In genomic region chr9:133421615-133422542, GRCh38 we compare ENCODE assay signal across 8 cellular contexts. TPM values are rescaled to one million over a fixed set of nuclear protein-coding genes. Genes with fewer than 3 reads are reported as not detected.
DNase-seq lines count a peak whose midpoint lies in the region; ATAC-seq and TF ChIP-seq lines count a peak whose summit lies in the region.

Gene ADAMTS13, plus strand, starts transcription at chr9:133422367. Its CDS starts 77 bp downstream, at chr9:133422444.

- H3K4me3 Mint-ChIP-seq in progenitor cell of endocrine pancreas (ENCODE audit: low read depth): no peak within 1 kb of the TSS

- H3K27ac Mint-ChIP-seq in progenitor cell of endocrine pancreas: peak within 1 kb of the TSS; percentile 82

- in situ Hi-C loops in astrocyte of the spinal cord (cut with HindIII; ENCODE audit: low sequenced_read_pairs): no loop called here

- peaks cover 2% of the 10 kb centered on the region for H3K36me3 Mint-ChIP-seq in progenitor cell of endocrine pancreas (ENCODE audit: insufficient read depth)

- ATAC-seq in HG03378 (IDR thresholded peaks at IDR 0.05; ENCODE audit: unreplicated experiment): peak; percentile 40

- no peaks in the 10 kb centered on the region for H3K27me3 Mint-ChIP-seq in progenitor cell of endocrine pancreas

- H3K9me3 Mint-ChIP-seq in progenitor cell of endocrine pancreas (ENCODE audit: low read depth): no peaks in the 10 kb centered on the region

- peak; percentile 47 for TF ChIP-seq CTCF in GM12872 (IDR thresholded peaks at IDR 0.05; ENCODE audit: insufficient read depth, low read depth, low read length)
- TF ChIP-seq CTCF in astrocyte of the spinal cord (IDR thresholded peaks at IDR 0.05; ENCODE audit: low read depth, low read length): peak; percentile 28
- peak; percentile 29 for TF ChIP-seq CTCF in progenitor cell of endocrine pancreas (IDR thresholded peaks at IDR 0.05; ENCODE audit: unreplicated experiment)

- peaks cover 25% of the 10 kb centered on the region for H3K4me1 Mint-ChIP-seq in progenitor cell of endocrine pancreas (ENCODE audit: low read depth)

- DNase-seq in astrocyte of the spinal cord (ENCODE audit: low read depth, low spot score) (no peak), progenitor cell of endocrine pancreas (ENCODE audit: low spot score, unreplicated experiment) (no peak), medulla oblongata (ENCODE audit: extremely low spot score) (no peak), amniotic stem cell (lab: John Stamatoyannopoulos, UW) (no peak), NCI-H524 treated with DMSO at 0.1 percent for 48 hours (lab: John Stamatoyannopoulos, UW) (no peak), NCI-H1092 (lab: John Stamatoyannopoulos, UW) (no peak)

- H3K4me3 ChIP-seq in astrocyte of the spinal cord (ENCODE audit: low read depth, low read length): no peak within 1 kb of the TSS

RNA-seq across cellular contexts. Expression of gene ADAMTS13, which starts in this region (rescaled TPM):
- 16.0 and 17.8 TPM in 2 replicates for total RNA-seq in progenitor cell of endocrine pancreas
